Comparison of ENCODE assay signal across 1 cellular context in genomic region chr1:116762781-116763115, GRCh38.
TF ChIP-seq lines count a peak whose summit lies in the region.

No MANE protein-coding gene starts in this region.

TF ChIP-seq in K562, 482 proteins besides CTCF, POLR2A, EP300 and RAD21 (continued from another document):
- TF ChIP-seq, protein P1, sequence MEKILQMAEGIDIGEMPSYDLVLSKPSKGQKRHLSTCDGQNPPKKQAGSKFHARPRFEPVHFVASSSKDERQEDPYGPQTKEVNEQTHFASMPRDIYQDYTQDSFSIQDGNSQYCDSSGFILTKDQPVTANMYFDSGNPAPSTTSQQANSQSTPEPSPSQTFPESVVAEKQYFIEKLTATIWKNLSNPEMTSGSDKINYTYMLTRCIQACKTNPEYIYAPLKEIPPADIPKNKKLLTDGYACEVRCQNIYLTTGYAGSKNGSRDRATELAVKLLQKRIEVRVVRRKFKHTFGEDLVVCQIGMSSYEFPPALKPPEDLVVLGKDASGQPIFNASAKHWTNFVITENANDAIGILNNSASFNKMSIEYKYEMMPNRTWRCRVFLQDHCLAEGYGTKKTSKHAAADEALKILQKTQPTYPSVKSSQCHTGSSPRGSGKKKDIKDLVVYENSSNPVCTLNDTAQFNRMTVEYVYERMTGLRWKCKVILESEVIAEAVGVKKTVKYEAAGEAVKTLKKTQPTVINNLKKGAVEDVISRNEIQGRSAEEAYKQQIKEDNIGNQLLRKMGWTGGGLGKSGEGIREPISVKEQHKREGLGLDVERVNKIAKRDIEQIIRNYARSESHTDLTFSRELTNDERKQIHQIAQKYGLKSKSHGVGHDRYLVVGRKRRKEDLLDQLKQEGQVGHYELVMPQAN (IDR thresholded peaks at IDR 0.05; ENCODE audit: borderline replicate concordance), result no peak
- no peak for TF ChIP-seq TCF15 (CRISPR knock-in tag; IDR thresholded peaks at IDR 0.05)
- TF ChIP-seq, protein P2, sequence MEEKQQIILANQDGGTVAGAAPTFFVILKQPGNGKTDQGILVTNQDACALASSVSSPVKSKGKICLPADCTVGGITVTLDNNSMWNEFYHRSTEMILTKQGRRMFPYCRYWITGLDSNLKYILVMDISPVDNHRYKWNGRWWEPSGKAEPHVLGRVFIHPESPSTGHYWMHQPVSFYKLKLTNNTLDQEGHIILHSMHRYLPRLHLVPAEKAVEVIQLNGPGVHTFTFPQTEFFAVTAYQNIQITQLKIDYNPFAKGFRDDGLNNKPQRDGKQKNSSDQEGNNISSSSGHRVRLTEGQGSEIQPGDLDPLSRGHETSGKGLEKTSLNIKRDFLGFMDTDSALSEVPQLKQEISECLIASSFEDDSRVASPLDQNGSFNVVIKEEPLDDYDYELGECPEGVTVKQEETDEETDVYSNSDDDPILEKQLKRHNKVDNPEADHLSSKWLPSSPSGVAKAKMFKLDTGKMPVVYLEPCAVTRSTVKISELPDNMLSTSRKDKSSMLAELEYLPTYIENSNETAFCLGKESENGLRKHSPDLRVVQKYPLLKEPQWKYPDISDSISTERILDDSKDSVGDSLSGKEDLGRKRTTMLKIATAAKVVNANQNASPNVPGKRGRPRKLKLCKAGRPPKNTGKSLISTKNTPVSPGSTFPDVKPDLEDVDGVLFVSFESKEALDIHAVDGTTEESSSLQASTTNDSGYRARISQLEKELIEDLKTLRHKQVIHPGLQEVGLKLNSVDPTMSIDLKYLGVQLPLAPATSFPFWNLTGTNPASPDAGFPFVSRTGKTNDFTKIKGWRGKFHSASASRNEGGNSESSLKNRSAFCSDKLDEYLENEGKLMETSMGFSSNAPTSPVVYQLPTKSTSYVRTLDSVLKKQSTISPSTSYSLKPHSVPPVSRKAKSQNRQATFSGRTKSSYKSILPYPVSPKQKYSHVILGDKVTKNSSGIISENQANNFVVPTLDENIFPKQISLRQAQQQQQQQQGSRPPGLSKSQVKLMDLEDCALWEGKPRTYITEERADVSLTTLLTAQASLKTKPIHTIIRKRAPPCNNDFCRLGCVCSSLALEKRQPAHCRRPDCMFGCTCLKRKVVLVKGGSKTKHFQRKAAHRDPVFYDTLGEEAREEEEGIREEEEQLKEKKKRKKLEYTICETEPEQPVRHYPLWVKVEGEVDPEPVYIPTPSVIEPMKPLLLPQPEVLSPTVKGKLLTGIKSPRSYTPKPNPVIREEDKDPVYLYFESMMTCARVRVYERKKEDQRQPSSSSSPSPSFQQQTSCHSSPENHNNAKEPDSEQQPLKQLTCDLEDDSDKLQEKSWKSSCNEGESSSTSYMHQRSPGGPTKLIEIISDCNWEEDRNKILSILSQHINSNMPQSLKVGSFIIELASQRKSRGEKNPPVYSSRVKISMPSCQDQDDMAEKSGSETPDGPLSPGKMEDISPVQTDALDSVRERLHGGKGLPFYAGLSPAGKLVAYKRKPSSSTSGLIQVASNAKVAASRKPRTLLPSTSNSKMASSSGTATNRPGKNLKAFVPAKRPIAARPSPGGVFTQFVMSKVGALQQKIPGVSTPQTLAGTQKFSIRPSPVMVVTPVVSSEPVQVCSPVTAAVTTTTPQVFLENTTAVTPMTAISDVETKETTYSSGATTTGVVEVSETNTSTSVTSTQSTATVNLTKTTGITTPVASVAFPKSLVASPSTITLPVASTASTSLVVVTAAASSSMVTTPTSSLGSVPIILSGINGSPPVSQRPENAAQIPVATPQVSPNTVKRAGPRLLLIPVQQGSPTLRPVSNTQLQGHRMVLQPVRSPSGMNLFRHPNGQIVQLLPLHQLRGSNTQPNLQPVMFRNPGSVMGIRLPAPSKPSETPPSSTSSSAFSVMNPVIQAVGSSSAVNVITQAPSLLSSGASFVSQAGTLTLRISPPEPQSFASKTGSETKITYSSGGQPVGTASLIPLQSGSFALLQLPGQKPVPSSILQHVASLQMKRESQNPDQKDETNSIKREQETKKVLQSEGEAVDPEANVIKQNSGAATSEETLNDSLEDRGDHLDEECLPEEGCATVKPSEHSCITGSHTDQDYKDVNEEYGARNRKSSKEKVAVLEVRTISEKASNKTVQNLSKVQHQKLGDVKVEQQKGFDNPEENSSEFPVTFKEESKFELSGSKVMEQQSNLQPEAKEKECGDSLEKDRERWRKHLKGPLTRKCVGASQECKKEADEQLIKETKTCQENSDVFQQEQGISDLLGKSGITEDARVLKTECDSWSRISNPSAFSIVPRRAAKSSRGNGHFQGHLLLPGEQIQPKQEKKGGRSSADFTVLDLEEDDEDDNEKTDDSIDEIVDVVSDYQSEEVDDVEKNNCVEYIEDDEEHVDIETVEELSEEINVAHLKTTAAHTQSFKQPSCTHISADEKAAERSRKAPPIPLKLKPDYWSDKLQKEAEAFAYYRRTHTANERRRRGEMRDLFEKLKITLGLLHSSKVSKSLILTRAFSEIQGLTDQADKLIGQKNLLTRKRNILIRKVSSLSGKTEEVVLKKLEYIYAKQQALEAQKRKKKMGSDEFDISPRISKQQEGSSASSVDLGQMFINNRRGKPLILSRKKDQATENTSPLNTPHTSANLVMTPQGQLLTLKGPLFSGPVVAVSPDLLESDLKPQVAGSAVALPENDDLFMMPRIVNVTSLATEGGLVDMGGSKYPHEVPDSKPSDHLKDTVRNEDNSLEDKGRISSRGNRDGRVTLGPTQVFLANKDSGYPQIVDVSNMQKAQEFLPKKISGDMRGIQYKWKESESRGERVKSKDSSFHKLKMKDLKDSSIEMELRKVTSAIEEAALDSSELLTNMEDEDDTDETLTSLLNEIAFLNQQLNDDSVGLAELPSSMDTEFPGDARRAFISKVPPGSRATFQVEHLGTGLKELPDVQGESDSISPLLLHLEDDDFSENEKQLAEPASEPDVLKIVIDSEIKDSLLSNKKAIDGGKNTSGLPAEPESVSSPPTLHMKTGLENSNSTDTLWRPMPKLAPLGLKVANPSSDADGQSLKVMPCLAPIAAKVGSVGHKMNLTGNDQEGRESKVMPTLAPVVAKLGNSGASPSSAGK (IDR thresholded peaks at IDR 0.05), result peak; percentile 82
